1 cellular context compared by ENCODE assay signal in the genomic region with DNA sequence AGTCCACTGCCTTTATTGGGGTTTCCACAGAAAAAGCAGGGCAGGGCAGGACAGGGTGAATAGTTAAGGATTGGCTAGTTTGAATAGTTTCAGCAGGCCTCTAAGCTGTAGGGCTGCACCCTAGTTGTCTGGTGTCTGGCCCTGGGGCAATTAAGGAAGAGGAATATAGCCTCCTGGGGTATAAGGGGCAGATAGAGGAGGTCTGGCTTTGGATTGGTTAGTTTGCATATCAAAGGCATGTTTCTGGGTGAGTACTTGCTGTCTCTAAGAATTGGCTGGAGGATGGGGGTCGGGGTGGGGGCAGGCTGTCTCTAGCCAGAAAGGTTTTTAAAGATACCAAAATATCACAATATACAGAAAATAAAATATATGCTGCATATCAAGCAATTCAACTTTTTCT.
TF ChIP-seq lines count a peak whose summit lies in the region.

No MANE protein-coding gene starts in this region.

TF ChIP-seq in WTC11, 78 proteins besides CTCF, POLR2A, EP300 and RAD21 (continued from another document):
- TF ChIP-seq, protein P1, sequence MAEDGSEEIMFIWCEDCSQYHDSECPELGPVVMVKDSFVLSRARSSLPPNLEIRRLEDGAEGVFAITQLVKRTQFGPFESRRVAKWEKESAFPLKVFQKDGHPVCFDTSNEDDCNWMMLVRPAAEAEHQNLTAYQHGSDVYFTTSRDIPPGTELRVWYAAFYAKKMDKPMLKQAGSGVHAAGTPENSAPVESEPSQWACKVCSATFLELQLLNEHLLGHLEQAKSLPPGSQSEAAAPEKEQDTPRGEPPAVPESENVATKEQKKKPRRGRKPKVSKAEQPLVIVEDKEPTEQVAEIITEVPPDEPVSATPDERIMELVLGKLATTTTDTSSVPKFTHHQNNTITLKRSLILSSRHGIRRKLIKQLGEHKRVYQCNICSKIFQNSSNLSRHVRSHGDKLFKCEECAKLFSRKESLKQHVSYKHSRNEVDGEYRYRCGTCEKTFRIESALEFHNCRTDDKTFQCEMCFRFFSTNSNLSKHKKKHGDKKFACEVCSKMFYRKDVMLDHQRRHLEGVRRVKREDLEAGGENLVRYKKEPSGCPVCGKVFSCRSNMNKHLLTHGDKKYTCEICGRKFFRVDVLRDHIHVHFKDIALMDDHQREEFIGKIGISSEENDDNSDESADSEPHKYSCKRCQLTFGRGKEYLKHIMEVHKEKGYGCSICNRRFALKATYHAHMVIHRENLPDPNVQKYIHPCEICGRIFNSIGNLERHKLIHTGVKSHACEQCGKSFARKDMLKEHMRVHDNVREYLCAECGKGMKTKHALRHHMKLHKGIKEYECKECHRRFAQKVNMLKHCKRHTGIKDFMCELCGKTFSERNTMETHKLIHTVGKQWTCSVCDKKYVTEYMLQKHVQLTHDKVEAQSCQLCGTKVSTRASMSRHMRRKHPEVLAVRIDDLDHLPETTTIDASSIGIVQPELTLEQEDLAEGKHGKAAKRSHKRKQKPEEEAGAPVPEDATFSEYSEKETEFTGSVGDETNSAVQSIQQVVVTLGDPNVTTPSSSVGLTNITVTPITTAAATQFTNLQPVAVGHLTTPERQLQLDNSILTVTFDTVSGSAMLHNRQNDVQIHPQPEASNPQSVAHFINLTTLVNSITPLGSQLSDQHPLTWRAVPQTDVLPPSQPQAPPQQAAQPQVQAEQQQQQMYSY (CRISPR knock-in tag; IDR thresholded peaks at IDR 0.05) = no peak
- no peak for TF ChIP-seq NFYB (CRISPR knock-in tag; conservative IDR thresholded peaks at IDR 0.05; ENCODE audit: low read depth)
- TF ChIP-seq, protein P2, sequence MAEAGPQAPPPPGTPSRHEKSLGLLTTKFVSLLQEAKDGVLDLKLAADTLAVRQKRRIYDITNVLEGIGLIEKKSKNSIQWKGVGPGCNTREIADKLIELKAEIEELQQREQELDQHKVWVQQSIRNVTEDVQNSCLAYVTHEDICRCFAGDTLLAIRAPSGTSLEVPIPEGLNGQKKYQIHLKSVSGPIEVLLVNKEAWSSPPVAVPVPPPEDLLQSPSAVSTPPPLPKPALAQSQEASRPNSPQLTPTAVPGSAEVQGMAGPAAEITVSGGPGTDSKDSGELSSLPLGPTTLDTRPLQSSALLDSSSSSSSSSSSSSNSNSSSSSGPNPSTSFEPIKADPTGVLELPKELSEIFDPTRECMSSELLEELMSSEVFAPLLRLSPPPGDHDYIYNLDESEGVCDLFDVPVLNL (CRISPR knock-in tag; IDR thresholded peaks at IDR 0.05; ENCODE audit: borderline replicate concordance, low read depth) = no peak
- no peak for TF ChIP-seq FOXJ3 (CRISPR knock-in tag; IDR thresholded peaks at IDR 0.05; ENCODE audit: borderline replicate concordance)
- no peak for TF ChIP-seq ZBTB21 (CRISPR knock-in tag; IDR thresholded peaks at IDR 0.05; ENCODE audit: borderline replicate concordance)
- TF ChIP-seq ZNF232 (CRISPR knock-in tag; IDR thresholded peaks at IDR 0.05) = no peak
- TF ChIP-seq NR2C2 (CRISPR knock-in tag; IDR thresholded peaks at IDR 0.05) = no peak
- TF ChIP-seq, protein P3, sequence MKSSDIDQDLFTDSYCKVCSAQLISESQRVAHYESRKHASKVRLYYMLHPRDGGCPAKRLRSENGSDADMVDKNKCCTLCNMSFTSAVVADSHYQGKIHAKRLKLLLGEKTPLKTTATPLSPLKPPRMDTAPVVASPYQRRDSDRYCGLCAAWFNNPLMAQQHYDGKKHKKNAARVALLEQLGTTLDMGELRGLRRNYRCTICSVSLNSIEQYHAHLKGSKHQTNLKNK (CRISPR knock-in tag; IDR thresholded peaks at IDR 0.05) = no peak
- TF ChIP-seq ZNF396 (CRISPR knock-in tag; IDR thresholded peaks at IDR 0.05; ENCODE audit: borderline replicate concordance) = no peak
- TF ChIP-seq, protein P4, sequence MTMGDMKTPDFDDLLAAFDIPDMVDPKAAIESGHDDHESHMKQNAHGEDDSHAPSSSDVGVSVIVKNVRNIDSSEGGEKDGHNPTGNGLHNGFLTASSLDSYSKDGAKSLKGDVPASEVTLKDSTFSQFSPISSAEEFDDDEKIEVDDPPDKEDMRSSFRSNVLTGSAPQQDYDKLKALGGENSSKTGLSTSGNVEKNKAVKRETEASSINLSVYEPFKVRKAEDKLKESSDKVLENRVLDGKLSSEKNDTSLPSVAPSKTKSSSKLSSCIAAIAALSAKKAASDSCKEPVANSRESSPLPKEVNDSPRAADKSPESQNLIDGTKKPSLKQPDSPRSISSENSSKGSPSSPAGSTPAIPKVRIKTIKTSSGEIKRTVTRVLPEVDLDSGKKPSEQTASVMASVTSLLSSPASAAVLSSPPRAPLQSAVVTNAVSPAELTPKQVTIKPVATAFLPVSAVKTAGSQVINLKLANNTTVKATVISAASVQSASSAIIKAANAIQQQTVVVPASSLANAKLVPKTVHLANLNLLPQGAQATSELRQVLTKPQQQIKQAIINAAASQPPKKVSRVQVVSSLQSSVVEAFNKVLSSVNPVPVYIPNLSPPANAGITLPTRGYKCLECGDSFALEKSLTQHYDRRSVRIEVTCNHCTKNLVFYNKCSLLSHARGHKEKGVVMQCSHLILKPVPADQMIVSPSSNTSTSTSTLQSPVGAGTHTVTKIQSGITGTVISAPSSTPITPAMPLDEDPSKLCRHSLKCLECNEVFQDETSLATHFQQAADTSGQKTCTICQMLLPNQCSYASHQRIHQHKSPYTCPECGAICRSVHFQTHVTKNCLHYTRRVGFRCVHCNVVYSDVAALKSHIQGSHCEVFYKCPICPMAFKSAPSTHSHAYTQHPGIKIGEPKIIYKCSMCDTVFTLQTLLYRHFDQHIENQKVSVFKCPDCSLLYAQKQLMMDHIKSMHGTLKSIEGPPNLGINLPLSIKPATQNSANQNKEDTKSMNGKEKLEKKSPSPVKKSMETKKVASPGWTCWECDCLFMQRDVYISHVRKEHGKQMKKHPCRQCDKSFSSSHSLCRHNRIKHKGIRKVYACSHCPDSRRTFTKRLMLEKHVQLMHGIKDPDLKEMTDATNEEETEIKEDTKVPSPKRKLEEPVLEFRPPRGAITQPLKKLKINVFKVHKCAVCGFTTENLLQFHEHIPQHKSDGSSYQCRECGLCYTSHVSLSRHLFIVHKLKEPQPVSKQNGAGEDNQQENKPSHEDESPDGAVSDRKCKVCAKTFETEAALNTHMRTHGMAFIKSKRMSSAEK (CRISPR knock-in tag; IDR thresholded peaks at IDR 0.05; ENCODE audit: borderline replicate concordance) = no peak
